Comparison of ENCODE assay signal across 33 cellular contexts in the genomic region with DNA sequence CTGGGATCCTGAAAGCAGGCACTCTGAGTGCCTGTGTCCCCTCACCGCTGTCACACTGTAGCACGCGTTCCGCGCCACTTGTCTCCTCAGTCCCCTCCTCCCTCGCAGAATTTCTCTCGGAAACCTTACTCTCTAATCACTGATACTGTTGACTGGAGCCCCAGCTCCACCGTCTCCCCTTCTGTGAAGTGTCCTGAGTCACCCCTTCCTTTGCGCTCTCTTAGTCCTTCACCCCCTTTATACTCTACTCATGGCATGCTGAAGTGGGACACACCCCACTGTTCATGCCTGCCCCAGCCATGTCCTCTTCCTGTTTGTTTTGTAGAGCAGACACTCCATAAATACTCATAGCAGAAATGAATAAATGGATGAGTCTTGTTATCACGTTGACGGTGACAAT.
"Had no signal": no experiment of that assay in that cellular context is flagged by ENCODE, and none has a peak within 500 bp of the region (broad histone marks: within the 10 kb centered on the region; RNA-seq: fewer than 3 reads in every experiment).

No MANE protein-coding gene starts in this region.

- H3K27me3 Mint-ChIP-seq: activated naive CD8-positive, alpha-beta T cell treated with anti-CD3 and anti-CD28 coated beads for 36 hours had no signal

- H3K4me3 Mint-ChIP-seq: activated naive CD4-positive, alpha-beta T cell treated with anti-CD3 and anti-CD28 coated beads for 36 hours; activated naive CD8-positive, alpha-beta T cell treated with anti-CD3 and anti-CD28 coated beads for 36 hours; activated T-helper 1 cell treated with anti-CD3 and anti-CD28 coated beads, Interleukin-12 subunit alpha, Interleukin-12 subunit beta, Interleukin-2, Interleukin-4 antibody, amounts not matched to agents 30 ng/mL and 10 ng/mL and 1 ng/mL, durations not matched to agents 14 hours and 24 hours and 36 hours; brain; nephron; T-helper 1 cell treated with Interleukin-12 subunit alpha and Interleukin-12 subunit beta and Interleukin-4 antibody, amounts not matched to agents 30 μg/mL and 1 μg/mL, for 36 hours had no signal

- H3K4me2 ChIP-seq: hepatocyte had no signal

- FAIRE-seq: keratinocyte, TTC549 had no signal

- H3K79me2 ChIP-seq: hepatocyte had no signal

- H3K4me3 ChIP-seq: adrenal gland, ascending aorta, coronary artery, dorsolateral prefrontal cortex, gastrocnemius medialis, hepatocyte, mucosa of descending colon, tibial nerve, uterus had no signal

- H3K4me1 ChIP-seq: adrenal gland, ascending aorta, gastrocnemius medialis, tibial nerve, uterus had no signal

- DNase-seq: activated CD4-positive, alpha-beta T cell treated with anti-CD3 and anti-CD28 coated beads for 4 hours; activated CD4-positive, alpha-beta T cell treated with anti-CD3 and anti-CD28 coated beads, Interleukin-2, amount 50 U/mL, for 4 hours; activated CD8-positive, alpha-beta memory T cell treated with anti-CD3 and anti-CD28 coated beads for 24 hours; activated effector memory CD4-positive, alpha-beta T cell treated with anti-CD3 and anti-CD28 coated beads, Interleukin-2, amount 50 U/mL, for 16 hours; activated naive CD4-positive, alpha-beta T cell treated with anti-CD3 and anti-CD28 coated beads for 36 hours; activated naive CD8-positive, alpha-beta T cell treated with anti-CD3 and anti-CD28 coated beads for 36 hours; activated T-cell treated with anti-CD3 and anti-CD28 coated beads, Interleukin-2, amount 50 U/mL, for 1 hour; adrenal gland; dorsolateral prefrontal cortex; effector memory CD4-positive, alpha-beta T cell; erythroblast; gastrocnemius medialis; left cardiac atrium; mesenchymal stem cell; mucosa of descending colon; posterior cingulate gyrus; right cardiac atrium; stimulated activated CD4-positive, alpha-beta T cell treated with anti-CD3 and anti-CD28 coated beads, Interleukin-15, amount 100 ng/mL, for 24 hours; stimulated activated CD4-positive, alpha-beta T cell treated with anti-CD3 and anti-CD28 coated beads, Interleukin-2, amount 100 ng/mL, for 24 hours; stimulated activated naive CD4-positive, alpha-beta T cell treated with Interleukin-2 at 50 U/mL for 16 hours; T-helper 9 cell; uterus had no signal

- H3K4me1 Mint-ChIP-seq: activated naive CD8-positive, alpha-beta T cell treated with anti-CD3 and anti-CD28 coated beads for 36 hours had no signal

- H3K9me3 Mint-ChIP-seq: activated naive CD4-positive, alpha-beta T cell treated with anti-CD3 and anti-CD28 coated beads for 36 hours; activated naive CD8-positive, alpha-beta T cell treated with anti-CD3 and anti-CD28 coated beads for 36 hours; activated T-helper 1 cell treated with anti-CD3 and anti-CD28 coated beads, Interleukin-12 subunit alpha, Interleukin-12 subunit beta, Interleukin-2, Interleukin-4 antibody, amounts not matched to agents 30 ng/mL and 10 ng/mL and 1 ng/mL, durations not matched to agents 14 hours and 24 hours and 36 hours; brain; nephron; T-helper 1 cell treated with Interleukin-12 subunit alpha and Interleukin-12 subunit beta and Interleukin-4 antibody, amounts not matched to agents 30 μg/mL and 1 μg/mL, for 36 hours had no signal

- H3K27me3 ChIP-seq: adrenal gland, ascending aorta, dorsolateral prefrontal cortex, gastrocnemius medialis, hepatocyte, tibial nerve, uterus had no signal

- H3K9me3 ChIP-seq: adrenal gland, ascending aorta, gastrocnemius medialis, mucosa of descending colon, tibial nerve, uterus had no signal

- ATAC-seq: gastrocnemius medialis, left cardiac atrium, mucosa of descending colon, right cardiac atrium had no signal

- H3K27ac Mint-ChIP-seq: activated naive CD4-positive, alpha-beta T cell treated with anti-CD3 and anti-CD28 coated beads for 36 hours; activated naive CD8-positive, alpha-beta T cell treated with anti-CD3 and anti-CD28 coated beads for 36 hours; activated T-helper 1 cell treated with anti-CD3 and anti-CD28 coated beads, Interleukin-12 subunit alpha, Interleukin-12 subunit beta, Interleukin-2, Interleukin-4 antibody, amounts not matched to agents 30 ng/mL and 10 ng/mL and 1 ng/mL, durations not matched to agents 14 hours and 24 hours and 36 hours; brain; nephron; T-helper 1 cell treated with Interleukin-12 subunit alpha and Interleukin-12 subunit beta and Interleukin-4 antibody, amounts not matched to agents 30 μg/mL and 1 μg/mL, for 36 hours had no signal

- H3K36me3 Mint-ChIP-seq: activated naive CD8-positive, alpha-beta T cell treated with anti-CD3 and anti-CD28 coated beads for 36 hours; brain had no signal

- H3K36me3 ChIP-seq: adrenal gland, ascending aorta, gastrocnemius medialis, tibial nerve, uterus had no signal

- H3K27ac ChIP-seq: adrenal gland, ascending aorta, coronary artery, dorsolateral prefrontal cortex, gastrocnemius medialis, hepatocyte, tibial nerve, uterus, VCaP had no signal

- H2AFZ ChIP-seq: hepatocyte had no signal
